ENCODE assay signal across 1 cellular context in the genomic region with DNA sequence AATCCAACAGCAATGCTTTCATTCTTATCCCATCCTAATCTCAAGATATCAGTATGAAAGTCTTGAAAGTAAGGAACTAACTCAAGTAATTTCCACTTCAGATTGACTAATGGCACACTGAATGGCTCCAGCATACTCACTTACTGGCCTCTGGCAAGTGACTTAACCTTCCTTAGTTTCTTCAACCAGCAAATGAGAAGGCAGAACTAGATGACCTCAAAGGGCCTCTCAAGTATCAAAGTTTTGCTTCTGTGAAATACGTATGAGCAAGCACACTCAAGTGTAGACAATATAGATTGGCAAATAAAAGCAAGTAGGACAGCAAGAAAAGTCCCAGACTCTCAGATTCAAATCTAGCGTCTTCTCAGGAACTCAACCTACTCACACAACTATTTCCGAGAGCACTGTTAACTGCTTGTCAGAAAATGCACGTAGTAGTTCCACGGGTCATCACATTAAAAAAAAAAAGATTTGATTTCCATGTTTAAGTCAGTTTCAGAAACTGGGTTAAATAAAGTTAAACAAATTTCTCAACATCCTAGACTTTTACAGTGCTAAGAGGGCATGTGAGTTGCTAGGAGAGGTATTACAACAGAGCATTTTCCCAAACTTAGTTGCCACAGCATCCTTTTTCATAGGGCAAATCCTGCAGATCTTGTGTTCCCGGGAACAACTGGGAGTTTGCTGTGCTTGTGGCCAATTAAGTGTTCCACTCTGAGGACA.
TF ChIP-seq lines count a peak whose summit lies in the region.

No MANE protein-coding gene starts in this region.

TF ChIP-seq in GM12878, 131 proteins besides CTCF, POLR2A, EP300 and RAD21 (continued from another document):
- TF ChIP-seq CREB1 (IDR thresholded peaks at IDR 0.05; ENCODE audit: low read depth) (peak; percentile 67), PAX8 (IDR thresholded peaks at IDR 0.05) (no peak), TARDBP (IDR thresholded peaks at IDR 0.05; ENCODE audit: borderline replicate concordance) (no peak), TCF12 (IDR thresholded peaks at IDR 0.05; ENCODE audit: low read depth, low read length) (no peak), BMI1 (IDR thresholded peaks at IDR 0.05; ENCODE audit: borderline replicate concordance) (no peak), SUPT20H (IDR thresholded peaks at IDR 0.05; ENCODE audit: borderline replicate concordance, control insufficient read depth, low read depth, low read length) (no peak), IRF4 (IDR thresholded peaks at IDR 0.05; ENCODE audit: low read depth, low read length) (no peak), MEF2B (IDR thresholded peaks at IDR 0.05; ENCODE audit: partially characterized antibody, poor library complexity, severe bottlenecking) (no peak), IRF3 (IDR thresholded peaks at IDR 0.05) (no peak), ZNF207 (IDR thresholded peaks at IDR 0.05; ENCODE audit: borderline replicate concordance) (no peak), JUNB (IDR thresholded peaks at IDR 0.05) (no peak), SREBF2 (IDR thresholded peaks at IDR 0.05; ENCODE audit: low read length) (no peak)
- TF ChIP-seq, protein P1, sequence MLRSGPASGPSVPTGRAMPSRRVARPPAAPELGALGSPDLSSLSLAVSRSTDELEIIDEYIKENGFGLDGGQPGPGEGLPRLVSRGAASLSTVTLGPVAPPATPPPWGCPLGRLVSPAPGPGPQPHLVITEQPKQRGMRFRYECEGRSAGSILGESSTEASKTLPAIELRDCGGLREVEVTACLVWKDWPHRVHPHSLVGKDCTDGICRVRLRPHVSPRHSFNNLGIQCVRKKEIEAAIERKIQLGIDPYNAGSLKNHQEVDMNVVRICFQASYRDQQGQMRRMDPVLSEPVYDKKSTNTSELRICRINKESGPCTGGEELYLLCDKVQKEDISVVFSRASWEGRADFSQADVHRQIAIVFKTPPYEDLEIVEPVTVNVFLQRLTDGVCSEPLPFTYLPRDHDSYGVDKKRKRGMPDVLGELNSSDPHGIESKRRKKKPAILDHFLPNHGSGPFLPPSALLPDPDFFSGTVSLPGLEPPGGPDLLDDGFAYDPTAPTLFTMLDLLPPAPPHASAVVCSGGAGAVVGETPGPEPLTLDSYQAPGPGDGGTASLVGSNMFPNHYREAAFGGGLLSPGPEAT (IDR thresholded peaks at IDR 0.05; ENCODE audit: low read depth): no peak
- TF ChIP-seq, protein P2, sequence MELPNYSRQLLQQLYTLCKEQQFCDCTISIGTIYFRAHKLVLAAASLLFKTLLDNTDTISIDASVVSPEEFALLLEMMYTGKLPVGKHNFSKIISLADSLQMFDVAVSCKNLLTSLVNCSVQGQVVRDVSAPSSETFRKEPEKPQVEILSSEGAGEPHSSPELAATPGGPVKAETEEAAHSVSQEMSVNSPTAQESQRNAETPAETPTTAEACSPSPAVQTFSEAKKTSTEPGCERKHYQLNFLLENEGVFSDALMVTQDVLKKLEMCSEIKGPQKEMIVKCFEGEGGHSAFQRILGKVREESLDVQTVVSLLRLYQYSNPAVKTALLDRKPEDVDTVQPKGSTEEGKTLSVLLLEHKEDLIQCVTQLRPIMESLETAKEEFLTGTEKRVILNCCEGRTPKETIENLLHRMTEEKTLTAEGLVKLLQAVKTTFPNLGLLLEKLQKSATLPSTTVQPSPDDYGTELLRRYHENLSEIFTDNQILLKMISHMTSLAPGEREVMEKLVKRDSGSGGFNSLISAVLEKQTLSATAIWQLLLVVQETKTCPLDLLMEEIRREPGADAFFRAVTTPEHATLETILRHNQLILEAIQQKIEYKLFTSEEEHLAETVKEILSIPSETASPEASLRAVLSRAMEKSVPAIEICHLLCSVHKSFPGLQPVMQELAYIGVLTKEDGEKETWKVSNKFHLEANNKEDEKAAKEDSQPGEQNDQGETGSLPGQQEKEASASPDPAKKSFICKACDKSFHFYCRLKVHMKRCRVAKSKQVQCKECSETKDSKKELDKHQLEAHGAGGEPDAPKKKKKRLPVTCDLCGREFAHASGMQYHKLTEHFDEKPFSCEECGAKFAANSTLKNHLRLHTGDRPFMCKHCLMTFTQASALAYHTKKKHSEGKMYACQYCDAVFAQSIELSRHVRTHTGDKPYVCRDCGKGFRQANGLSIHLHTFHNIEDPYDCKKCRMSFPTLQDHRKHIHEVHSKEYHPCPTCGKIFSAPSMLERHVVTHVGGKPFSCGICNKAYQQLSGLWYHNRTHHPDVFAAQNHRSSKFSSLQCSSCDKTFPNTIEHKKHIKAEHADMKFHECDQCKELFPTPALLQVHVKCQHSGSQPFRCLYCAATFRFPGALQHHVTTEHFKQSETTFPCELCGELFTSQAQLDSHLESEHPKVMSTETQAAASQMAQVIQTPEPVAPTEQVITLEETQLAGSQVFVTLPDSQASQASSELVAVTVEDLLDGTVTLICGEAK (IDR thresholded peaks at IDR 0.05; ENCODE audit: borderline replicate concordance): peak; percentile 24; the same call in 1 of the 2 replicates
- TF ChIP-seq, protein P3, sequence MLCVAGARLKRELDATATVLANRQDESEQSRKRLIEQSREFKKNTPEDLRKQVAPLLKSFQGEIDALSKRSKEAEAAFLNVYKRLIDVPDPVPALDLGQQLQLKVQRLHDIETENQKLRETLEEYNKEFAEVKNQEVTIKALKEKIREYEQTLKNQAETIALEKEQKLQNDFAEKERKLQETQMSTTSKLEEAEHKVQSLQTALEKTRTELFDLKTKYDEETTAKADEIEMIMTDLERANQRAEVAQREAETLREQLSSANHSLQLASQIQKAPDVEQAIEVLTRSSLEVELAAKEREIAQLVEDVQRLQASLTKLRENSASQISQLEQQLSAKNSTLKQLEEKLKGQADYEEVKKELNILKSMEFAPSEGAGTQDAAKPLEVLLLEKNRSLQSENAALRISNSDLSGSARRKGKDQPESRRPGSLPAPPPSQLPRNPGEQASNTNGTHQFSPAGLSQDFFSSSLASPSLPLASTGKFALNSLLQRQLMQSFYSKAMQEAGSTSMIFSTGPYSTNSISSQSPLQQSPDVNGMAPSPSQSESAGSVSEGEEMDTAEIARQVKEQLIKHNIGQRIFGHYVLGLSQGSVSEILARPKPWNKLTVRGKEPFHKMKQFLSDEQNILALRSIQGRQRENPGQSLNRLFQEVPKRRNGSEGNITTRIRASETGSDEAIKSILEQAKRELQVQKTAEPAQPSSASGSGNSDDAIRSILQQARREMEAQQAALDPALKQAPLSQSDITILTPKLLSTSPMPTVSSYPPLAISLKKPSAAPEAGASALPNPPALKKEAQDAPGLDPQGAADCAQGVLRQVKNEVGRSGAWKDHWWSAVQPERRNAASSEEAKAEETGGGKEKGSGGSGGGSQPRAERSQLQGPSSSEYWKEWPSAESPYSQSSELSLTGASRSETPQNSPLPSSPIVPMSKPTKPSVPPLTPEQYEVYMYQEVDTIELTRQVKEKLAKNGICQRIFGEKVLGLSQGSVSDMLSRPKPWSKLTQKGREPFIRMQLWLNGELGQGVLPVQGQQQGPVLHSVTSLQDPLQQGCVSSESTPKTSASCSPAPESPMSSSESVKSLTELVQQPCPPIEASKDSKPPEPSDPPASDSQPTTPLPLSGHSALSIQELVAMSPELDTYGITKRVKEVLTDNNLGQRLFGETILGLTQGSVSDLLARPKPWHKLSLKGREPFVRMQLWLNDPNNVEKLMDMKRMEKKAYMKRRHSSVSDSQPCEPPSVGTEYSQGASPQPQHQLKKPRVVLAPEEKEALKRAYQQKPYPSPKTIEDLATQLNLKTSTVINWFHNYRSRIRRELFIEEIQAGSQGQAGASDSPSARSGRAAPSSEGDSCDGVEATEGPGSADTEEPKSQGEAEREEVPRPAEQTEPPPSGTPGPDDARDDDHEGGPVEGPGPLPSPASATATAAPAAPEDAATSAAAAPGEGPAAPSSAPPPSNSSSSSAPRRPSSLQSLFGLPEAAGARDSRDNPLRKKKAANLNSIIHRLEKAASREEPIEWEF (IDR thresholded peaks at IDR 0.05; ENCODE audit: insufficient replicate concordance, low read depth, low read length): no peak
